In the genomic region with DNA sequence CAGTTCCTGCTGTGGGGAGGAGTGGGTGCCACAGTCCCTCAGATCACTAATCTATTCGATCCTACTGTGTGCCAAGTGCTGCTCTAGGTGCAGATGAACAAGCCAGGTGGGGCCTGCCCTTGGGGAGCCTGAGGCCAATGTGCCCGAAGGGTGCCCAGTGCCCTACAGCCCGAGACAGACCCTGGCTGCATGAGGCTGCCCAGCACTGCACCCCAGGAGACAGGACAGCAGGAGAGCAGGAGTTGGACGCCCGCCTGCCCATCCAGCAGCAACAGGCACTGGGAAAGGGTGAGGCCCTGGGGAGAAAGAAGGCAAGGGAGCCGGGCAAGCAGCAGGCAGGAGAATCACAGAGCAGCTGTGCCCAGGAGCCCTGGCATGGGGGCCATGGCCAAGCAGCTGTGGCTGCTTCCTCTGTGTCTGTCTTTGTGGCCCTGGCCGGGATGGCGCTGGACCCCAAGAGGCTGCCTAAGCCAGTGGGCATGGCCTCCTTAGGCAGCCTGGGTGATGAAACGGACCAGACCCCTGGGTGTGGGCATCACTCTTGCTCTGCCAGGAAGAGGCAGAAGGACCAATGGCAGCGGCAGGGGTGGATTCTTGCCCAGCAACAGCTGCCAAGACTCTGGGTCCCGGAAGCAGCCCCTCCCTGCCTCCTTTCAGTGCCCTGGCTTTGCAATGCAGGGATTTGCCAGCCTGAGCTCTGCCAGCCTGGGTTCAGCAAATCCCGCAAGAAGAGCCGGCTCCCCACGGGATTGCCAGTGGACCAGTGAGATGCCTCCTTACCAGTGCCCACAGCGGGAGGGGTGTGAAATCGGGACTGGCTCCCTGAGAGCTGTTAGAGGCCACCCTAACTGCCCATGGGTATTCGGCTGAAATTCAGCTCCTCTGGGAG, we compare ENCODE assay signal across 8 cellular contexts.
DNase-seq lines count a peak whose midpoint lies in the region; ATAC-seq and TF ChIP-seq lines count a peak whose summit lies in the region.

No MANE protein-coding gene starts in this region.

- no peak overlapping the region for H3K4me3 ChIP-seq in LNCaP clone FGC (ENCODE audit: low read depth, low read length)
- no peak overlapping the region for H3K4me3 ChIP-seq in right cardiac atrium (ENCODE audit: low read length)

- peak; percentile 84 to 92 for ATAC-seq in right cardiac atrium
- ATAC-seq in GM19467 (IDR thresholded peaks at IDR 0.05; ENCODE audit: unreplicated experiment) = no peak

- intact Hi-C loops in right cardiac atrium (cut with DNase I) = loop anchor here in 1 of 4 donors (10.0 kb wide), 1 partner anchor 236 kb away; no protein-coding TSS in a partner anchor

- DNase-seq in LNCaP clone FGC (ENCODE audit: low read depth) (peak; percentile 10), amygdala (lab: John Stamatoyannopoulos, UW) (peak in 55 of 56 donors; percentile 45 to 96 (median 89)), right cardiac atrium (peak; percentile 73 to 89 (median 86)), substantia nigra (lab: John Stamatoyannopoulos, UW) (peak; percentile 38 to 98 (median 87)), erythroblast (lab: John Stamatoyannopoulos, UW) (no peak), NCI-H1048 (lab: John Stamatoyannopoulos, UW) (no peak), NCI-H2227 treated with DMSO at 0.1 percent for 48 hours (lab: John Stamatoyannopoulos, UW) (no peak)

- no peaks in the 10 kb centered on the region for H3K27me3 ChIP-seq in right cardiac atrium (ENCODE audit: control insufficient read depth, insufficient read depth)

- no peak for TF ChIP-seq CTCF in LNCaP clone FGC (IDR thresholded peaks at IDR 0.05; ENCODE audit: control insufficient read depth, extremely low read depth, insufficient read depth)

- peaks cover 5% of the 10 kb centered on the region for H3K4me1 ChIP-seq in right cardiac atrium (ENCODE audit: control insufficient read depth, insufficient read depth, low read length)

- TF ChIP-seq POLR2A in erythroblast (IDR thresholded peaks at IDR 0.05; ENCODE audit: low read length) = no peak

- H3K9me3 ChIP-seq in right cardiac atrium (ENCODE audit: control insufficient read depth, low read length) = no peaks in the 10 kb centered on the region

- WGBS in right cardiac atrium = 63% methylated on average over 17 of the region's 17 CpGs

- H3K27ac ChIP-seq in right cardiac atrium (ENCODE audit: low read length) (peak overlapping the region; percentile 65), substantia nigra (ENCODE audit: low read depth, low read length, poor library complexity, severe bottlenecking) (peak overlapping the region; percentile 79)

Comparison
In these comparisons a context has a peak if more than half of its experiments do, and no peak if none do; other contexts are left out.
1. DNase-seq: peak in LNCaP clone FGC (single experiment), amygdala (55 of 56), right cardiac atrium (3 of 3) and substantia nigra (49 of 49); none in erythroblast (0 of 2), NCI-H1048 (single experiment) and NCI-H2227 treated with DMSO at 0.1 percent for 48 hours (single experiment).